ENCODE assay signal across 1 cellular context in the genomic region with DNA sequence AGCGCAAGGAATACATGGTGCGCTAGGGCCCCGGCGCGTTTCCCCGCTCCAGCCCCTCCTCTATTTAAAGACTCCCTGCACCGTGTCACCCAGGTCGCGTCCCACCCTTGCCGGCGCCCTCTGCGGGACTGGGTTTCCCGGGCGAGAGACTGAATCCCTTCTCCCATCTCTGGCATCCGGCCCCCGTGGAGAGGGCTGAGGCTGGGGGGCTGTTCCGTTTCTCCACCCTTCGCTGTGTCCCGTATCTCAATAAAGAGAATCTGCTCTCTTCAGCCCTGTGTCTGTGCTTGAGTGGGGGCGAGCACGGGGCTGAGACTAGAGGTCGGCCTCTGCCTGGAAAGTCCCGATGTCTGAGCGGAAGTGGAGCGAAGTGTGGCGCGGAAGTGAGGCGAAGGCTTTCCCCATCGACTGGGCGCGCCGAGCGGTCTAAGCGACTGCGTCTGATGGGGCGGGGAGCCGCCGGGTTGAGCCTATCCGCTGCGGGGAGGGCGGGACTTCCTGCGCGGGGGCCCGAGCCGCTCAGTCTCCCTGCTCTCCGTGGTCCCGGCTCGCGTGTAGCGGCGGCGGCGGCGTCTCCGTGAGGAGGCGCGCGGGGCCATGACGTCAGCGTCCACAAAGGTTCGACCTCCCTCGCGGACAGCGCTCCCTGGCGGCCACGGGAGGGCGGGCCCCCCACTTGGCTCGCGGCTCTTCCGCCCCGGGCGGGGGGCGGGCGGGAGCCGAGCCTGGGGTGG.
TF ChIP-seq lines count a peak whose summit lies in the region.

No MANE protein-coding gene starts in this region.

TF ChIP-seq in K562, 482 proteins besides CTCF, POLR2A, EP300 and RAD21 (continued from another document and continues in another):
- TF ChIP-seq, protein P1, sequence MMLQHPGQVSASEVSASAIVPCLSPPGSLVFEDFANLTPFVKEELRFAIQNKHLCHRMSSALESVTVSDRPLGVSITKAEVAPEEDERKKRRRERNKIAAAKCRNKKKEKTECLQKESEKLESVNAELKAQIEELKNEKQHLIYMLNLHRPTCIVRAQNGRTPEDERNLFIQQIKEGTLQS (IDR thresholded peaks at IDR 0.05), result peak; percentile 93
- TF ChIP-seq, protein P1 (CRISPR knock-in tag; conservative IDR thresholded peaks at IDR 0.05), result no peak
- TF ChIP-seq SRSF3 (IDR thresholded peaks at IDR 0.05; ENCODE audit: insufficient read depth, low read length), result no peak
- TF ChIP-seq POLR2G (IDR thresholded peaks at IDR 0.05; ENCODE audit: low read depth, low read length), result peak; percentile 91
- TF ChIP-seq NR4A1 (CRISPR knock-in tag; IDR thresholded peaks at IDR 0.05), result no peak
- no peak for TF ChIP-seq NR4A1 (tag; IDR thresholded peaks at IDR 0.05)
- peak; percentile 70 for TF ChIP-seq ELF2 (CRISPR knock-in tag; IDR thresholded peaks at IDR 0.05)
- TF ChIP-seq ASH1L (IDR thresholded peaks at IDR 0.05; ENCODE audit: borderline replicate concordance, low read depth, partially characterized antibody), result no peak
- no peak for TF ChIP-seq HEY1 (CRISPR knock-in tag; IDR thresholded peaks at IDR 0.05; ENCODE audit: borderline replicate concordance)
- no peak for TF ChIP-seq FOS (IDR thresholded peaks at IDR 0.05; ENCODE audit: extremely low read depth, insufficient read length)
- TF ChIP-seq RBM22 (IDR thresholded peaks at IDR 0.05; ENCODE audit: low read depth, low read length, poor library complexity, severe bottlenecking), result peak; percentile 16
- TF ChIP-seq ZNF140 (CRISPR knock-in tag; IDR thresholded peaks at IDR 0.05), result no peak
- no peak for TF ChIP-seq ARNT (IDR thresholded peaks at IDR 0.05)
- no peak for TF ChIP-seq HDGF (IDR thresholded peaks at IDR 0.05)
- TF ChIP-seq CHCHD3 (CRISPR knock-in tag; IDR thresholded peaks at IDR 0.05), result no peak
- peak; percentile 16 for TF ChIP-seq NFYB (IDR thresholded peaks at IDR 0.05; ENCODE audit: extremely low read depth, insufficient read length)
- TF ChIP-seq, protein P2, sequence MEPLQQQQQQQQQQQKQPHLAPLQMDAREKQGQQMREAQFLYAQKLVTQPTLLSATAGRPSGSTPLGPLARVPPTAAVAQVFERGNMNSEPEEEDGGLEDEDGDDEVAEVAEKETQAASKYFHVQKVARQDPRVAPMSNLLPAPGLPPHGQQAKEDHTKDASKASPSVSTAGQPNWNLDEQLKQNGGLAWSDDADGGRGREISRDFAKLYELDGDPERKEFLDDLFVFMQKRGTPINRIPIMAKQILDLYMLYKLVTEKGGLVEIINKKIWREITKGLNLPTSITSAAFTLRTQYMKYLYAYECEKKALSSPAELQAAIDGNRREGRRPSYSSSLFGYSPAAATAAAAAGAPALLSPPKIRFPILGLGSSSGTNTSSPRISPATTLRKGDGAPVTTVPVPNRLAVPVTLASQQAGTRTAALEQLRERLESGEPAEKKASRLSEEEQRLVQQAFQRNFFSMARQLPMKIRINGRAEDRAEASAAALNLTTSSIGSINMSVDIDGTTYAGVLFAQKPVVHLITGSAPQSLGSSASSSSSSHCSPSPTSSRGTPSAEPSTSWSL (CRISPR knock-in tag; IDR thresholded peaks at IDR 0.05; ENCODE audit: borderline replicate concordance), result no peak
- TF ChIP-seq, protein P3, sequence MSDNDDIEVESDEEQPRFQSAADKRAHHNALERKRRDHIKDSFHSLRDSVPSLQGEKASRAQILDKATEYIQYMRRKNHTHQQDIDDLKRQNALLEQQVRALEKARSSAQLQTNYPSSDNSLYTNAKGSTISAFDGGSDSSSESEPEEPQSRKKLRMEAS (CRISPR knock-in tag; IDR thresholded peaks at IDR 0.05), result peak; percentile 50
- no peak for TF ChIP-seq PRPF4 (IDR thresholded peaks at IDR 0.05; ENCODE audit: insufficient read depth, low read depth, low read length, poor library complexity, severe bottlenecking)
- TF ChIP-seq, protein P4, sequence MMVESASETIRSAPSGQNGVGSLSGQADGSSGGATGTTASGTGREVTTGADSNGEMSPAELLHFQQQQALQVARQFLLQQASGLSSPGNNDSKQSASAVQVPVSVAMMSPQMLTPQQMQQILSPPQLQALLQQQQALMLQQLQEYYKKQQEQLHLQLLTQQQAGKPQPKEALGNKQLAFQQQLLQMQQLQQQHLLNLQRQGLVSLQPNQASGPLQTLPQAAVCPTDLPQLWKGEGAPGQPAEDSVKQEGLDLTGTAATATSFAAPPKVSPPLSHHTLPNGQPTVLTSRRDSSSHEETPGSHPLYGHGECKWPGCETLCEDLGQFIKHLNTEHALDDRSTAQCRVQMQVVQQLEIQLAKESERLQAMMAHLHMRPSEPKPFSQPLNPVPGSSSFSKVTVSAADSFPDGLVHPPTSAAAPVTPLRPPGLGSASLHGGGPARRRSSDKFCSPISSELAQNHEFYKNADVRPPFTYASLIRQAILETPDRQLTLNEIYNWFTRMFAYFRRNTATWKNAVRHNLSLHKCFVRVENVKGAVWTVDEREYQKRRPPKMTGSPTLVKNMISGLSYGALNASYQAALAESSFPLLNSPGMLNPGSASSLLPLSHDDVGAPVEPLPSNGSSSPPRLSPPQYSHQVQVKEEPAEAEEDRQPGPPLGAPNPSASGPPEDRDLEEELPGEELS (CRISPR knock-in tag; IDR thresholded peaks at IDR 0.05; ENCODE audit: borderline replicate concordance), result no peak
- no peak for TF ChIP-seq ZNF124 (CRISPR knock-in tag; IDR thresholded peaks at IDR 0.05)
- peak in 2 of 3 experiments; percentile 18 to 30 for TF ChIP-seq YY1 (IDR thresholded peaks at IDR 0.05; ENCODE audit: borderline replicate concordance in 1 of 3, control insufficient read depth in 1 of 3, extremely low read depth in 1 of 3, insufficient read depth in 3 of 3, insufficient read length in 1 of 3, insufficient replicate concordance in 2 of 3, low read depth in 1 of 3, low read length in 2 of 3)
- peak; percentile 51; the same call in 1 of the 2 replicates for TF ChIP-seq PHF8 (IDR thresholded peaks at IDR 0.05; ENCODE audit: borderline replicate concordance, low read length)
- no peak for TF ChIP-seq ZNF778 (CRISPR knock-in tag; IDR thresholded peaks at IDR 0.05)
- TF ChIP-seq ESRRB (CRISPR knock-in tag; IDR thresholded peaks at IDR 0.05; ENCODE audit: borderline replicate concordance), result no peak
- TF ChIP-seq SMARCA4 (IDR thresholded peaks at IDR 0.05), result no peak
- TF ChIP-seq FIP1L1 (IDR thresholded peaks at IDR 0.05; ENCODE audit: low read depth, low read length, poor library complexity, severe bottlenecking), result no peak
- TF ChIP-seq, protein P5, sequence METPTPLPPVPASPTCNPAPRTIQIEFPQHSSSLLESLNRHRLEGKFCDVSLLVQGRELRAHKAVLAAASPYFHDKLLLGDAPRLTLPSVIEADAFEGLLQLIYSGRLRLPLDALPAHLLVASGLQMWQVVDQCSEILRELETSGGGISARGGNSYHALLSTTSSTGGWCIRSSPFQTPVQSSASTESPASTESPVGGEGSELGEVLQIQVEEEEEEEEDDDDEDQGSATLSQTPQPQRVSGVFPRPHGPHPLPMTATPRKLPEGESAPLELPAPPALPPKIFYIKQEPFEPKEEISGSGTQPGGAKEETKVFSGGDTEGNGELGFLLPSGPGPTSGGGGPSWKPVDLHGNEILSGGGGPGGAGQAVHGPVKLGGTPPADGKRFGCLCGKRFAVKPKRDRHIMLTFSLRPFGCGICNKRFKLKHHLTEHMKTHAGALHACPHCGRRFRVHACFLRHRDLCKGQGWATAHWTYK (CRISPR knock-in tag; IDR thresholded peaks at IDR 0.05), result no peak
- TF ChIP-seq MEF2A (IDR thresholded peaks at IDR 0.05; ENCODE audit: control insufficient read depth, low read depth, low read length), result no peak
- TF ChIP-seq ZBED1 (IDR thresholded peaks at IDR 0.05), result peak; percentile 13; the same call in 1 of the 2 replicates
- TF ChIP-seq, protein P6, sequence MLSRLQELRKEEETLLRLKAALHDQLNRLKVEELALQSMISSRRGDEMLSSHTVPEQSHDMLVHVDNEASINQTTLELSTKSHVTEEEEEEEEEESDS (CRISPR knock-in tag; IDR thresholded peaks at IDR 0.05), result no peak
- no peak for TF ChIP-seq FOXA1 (IDR thresholded peaks at IDR 0.05; ENCODE audit: borderline replicate concordance)
- TF ChIP-seq NFE2L1 (tag; IDR thresholded peaks at IDR 0.05; ENCODE audit: borderline replicate concordance, low read depth), result no peak
- TF ChIP-seq ZNF133 (CRISPR knock-in tag; IDR thresholded peaks at IDR 0.05), result no peak
- TF ChIP-seq DMBX1 (CRISPR knock-in tag; IDR thresholded peaks at IDR 0.05; ENCODE audit: borderline replicate concordance), result no peak
- TF ChIP-seq ZNF23 (CRISPR knock-in tag; IDR thresholded peaks at IDR 0.05), result no peak
- TF ChIP-seq, protein P7, sequence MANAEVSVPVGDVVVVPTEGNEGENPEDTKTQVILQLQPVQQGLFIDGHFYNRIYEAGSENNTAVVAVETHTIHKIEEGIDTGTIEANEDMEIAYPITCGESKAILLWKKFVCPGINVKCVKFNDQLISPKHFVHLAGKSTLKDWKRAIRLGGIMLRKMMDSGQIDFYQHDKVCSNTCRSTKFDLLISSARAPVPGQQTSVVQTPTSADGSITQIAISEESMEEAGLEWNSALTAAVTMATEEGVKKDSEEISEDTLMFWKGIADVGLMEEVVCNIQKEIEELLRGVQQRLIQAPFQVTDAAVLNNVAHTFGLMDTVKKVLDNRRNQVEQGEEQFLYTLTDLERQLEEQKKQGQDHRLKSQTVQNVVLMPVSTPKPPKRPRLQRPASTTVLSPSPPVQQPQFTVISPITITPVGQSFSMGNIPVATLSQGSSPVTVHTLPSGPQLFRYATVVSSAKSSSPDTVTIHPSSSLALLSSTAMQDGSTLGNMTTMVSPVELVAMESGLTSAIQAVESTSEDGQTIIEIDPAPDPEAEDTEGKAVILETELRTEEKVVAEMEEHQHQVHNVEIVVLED (CRISPR knock-in tag; IDR thresholded peaks at IDR 0.05), result peak; percentile 27; the same call in 1 of the 2 replicates
- TF ChIP-seq ZSCAN29 (IDR thresholded peaks at IDR 0.05), result no peak
- peak; percentile 58; the same call in 1 of the 2 replicates for TF ChIP-seq CTBP1 (IDR thresholded peaks at IDR 0.05; ENCODE audit: borderline replicate concordance)
- no peak for TF ChIP-seq NFIX (CRISPR knock-in tag; IDR thresholded peaks at IDR 0.05; ENCODE audit: low read depth)
- TF ChIP-seq, protein P8, sequence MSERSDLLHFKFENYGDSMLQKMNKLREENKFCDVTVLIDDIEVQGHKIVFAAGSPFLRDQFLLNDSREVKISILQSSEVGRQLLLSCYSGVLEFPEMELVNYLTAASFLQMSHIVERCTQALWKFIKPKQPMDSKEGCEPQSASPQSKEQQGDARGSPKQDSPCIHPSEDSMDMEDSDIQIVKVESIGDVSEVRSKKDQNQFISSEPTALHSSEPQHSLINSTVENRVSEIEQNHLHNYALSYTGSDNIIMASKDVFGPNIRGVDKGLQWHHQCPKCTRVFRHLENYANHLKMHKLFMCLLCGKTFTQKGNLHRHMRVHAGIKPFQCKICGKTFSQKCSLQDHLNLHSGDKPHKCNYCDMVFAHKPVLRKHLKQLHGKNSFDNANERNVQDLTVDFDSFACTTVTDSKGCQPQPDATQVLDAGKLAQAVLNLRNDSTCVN (CRISPR knock-in tag; IDR thresholded peaks at IDR 0.05), result no peak
- TF ChIP-seq ZFP30 (CRISPR knock-in tag; IDR thresholded peaks at IDR 0.05; ENCODE audit: borderline replicate concordance), result no peak
- TF ChIP-seq JUNB (CRISPR knock-in tag; conservative IDR thresholded peaks at IDR 0.05), result no peak
- TF ChIP-seq PTBP1 (IDR thresholded peaks at IDR 0.05; ENCODE audit: low read depth, low read length), result no peak
- peak; percentile 70 for TF ChIP-seq ATF1 (CRISPR knock-in tag; IDR thresholded peaks at IDR 0.05)
- TF ChIP-seq ATF1 (tag; IDR thresholded peaks at IDR 0.05), result peak; percentile 92
- TF ChIP-seq ARID1B (IDR thresholded peaks at IDR 0.05), result no peak
- TF ChIP-seq POLR2AphosphoS2 (IDR thresholded peaks at IDR 0.05; ENCODE audit: low read length), result peak; percentile 96; the same call in 1 of the 2 replicates
- no peak for TF ChIP-seq ZKSCAN3 (CRISPR knock-in tag; IDR thresholded peaks at IDR 0.05)
- peak; percentile 44 for TF ChIP-seq HNRNPLL (IDR thresholded peaks at IDR 0.05; ENCODE audit: low read depth, low read length, poor library complexity, severe bottlenecking)
- TF ChIP-seq ARHGAP35 (IDR thresholded peaks at IDR 0.05; ENCODE audit: partially characterized antibody), result no peak
- TF ChIP-seq RBM14 (IDR thresholded peaks at IDR 0.05; ENCODE audit: borderline replicate concordance, insufficient read depth, low read depth, low read length), result no peak
- peak; percentile 77; the same call in 1 of the 2 replicates for TF ChIP-seq ZNF589 (CRISPR knock-in tag; IDR thresholded peaks at IDR 0.05; ENCODE audit: low read depth)
- no peak for TF ChIP-seq ZFP36 (IDR thresholded peaks at IDR 0.05; ENCODE audit: low read depth, low read length, partially characterized antibody)
- peak; percentile 63; the same call in 1 of the 2 replicates for TF ChIP-seq CBX1 (IDR thresholded peaks at IDR 0.05; ENCODE audit: low read depth)
- TF ChIP-seq SETDB1 (IDR thresholded peaks at IDR 0.05; ENCODE audit: low read length), result no peak
- no peak for TF ChIP-seq CC2D1A (IDR thresholded peaks at IDR 0.05)
- 0 out of 2 replicates have a peak, but pooled peaks have one; percentile 14 for TF ChIP-seq NR2F6 (CRISPR knock-in tag; IDR thresholded peaks at IDR 0.05)
- no peak for TF ChIP-seq NCOA4 (IDR thresholded peaks at IDR 0.05; ENCODE audit: partially characterized antibody)
- no peak for TF ChIP-seq NEUROD1 (IDR thresholded peaks at IDR 0.05; ENCODE audit: borderline replicate concordance, low read depth, low read length, partially characterized antibody)
- TF ChIP-seq TEAD4 (IDR thresholded peaks at IDR 0.05; ENCODE audit: low read length), result no peak
- TF ChIP-seq TEAD4 (CRISPR knock-in tag; IDR thresholded peaks at IDR 0.05; ENCODE audit: borderline replicate concordance), result no peak
- TF ChIP-seq BCL6 (CRISPR knock-in tag; IDR thresholded peaks at IDR 0.05), result no peak
- no peak for TF ChIP-seq SLC30A9 (CRISPR knock-in tag; IDR thresholded peaks at IDR 0.05)
- no peak for TF ChIP-seq BRD9 (IDR thresholded peaks at IDR 0.05; ENCODE audit: low read depth, partially characterized antibody)
- no peak for TF ChIP-seq PCBP1 (IDR thresholded peaks at IDR 0.05; ENCODE audit: low read depth, low read length, poor library complexity, severe bottlenecking)
- TF ChIP-seq TBP (optimal IDR thresholded peaks at IDR 0.05; ENCODE audit: low read depth, low read length), result peak; percentile 77
- TF ChIP-seq CXXC5 (CRISPR knock-in tag; IDR thresholded peaks at IDR 0.05), result peak; percentile 83
- TF ChIP-seq, protein P9, sequence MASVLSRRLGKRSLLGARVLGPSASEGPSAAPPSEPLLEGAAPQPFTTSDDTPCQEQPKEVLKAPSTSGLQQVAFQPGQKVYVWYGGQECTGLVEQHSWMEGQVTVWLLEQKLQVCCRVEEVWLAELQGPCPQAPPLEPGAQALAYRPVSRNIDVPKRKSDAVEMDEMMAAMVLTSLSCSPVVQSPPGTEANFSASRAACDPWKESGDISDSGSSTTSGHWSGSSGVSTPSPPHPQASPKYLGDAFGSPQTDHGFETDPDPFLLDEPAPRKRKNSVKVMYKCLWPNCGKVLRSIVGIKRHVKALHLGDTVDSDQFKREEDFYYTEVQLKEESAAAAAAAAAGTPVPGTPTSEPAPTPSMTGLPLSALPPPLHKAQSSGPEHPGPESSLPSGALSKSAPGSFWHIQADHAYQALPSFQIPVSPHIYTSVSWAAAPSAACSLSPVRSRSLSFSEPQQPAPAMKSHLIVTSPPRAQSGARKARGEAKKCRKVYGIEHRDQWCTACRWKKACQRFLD (CRISPR knock-in tag; IDR thresholded peaks at IDR 0.05), result no peak; the same call in 1 of the 2 replicates
- no peak for TF ChIP-seq ZC3H8 (IDR thresholded peaks at IDR 0.05)
